In genomic region chr12:4274960-4275868, GRCh38 we compare ENCODE assay signal across 8 cellular contexts. TPM values are rescaled to one million over a fixed set of nuclear protein-coding genes. Genes with fewer than 3 reads are reported as not detected.
A peak's percentile ranks its signal among the peaks of the same experiment; 100 is the strongest.
DNase-seq lines count a peak whose midpoint lies in the region; ATAC-seq and TF ChIP-seq lines count a peak whose summit lies in the region.

No MANE protein-coding gene starts in this region.

- no peaks in the 10 kb centered on the region for H3K27me3 Mint-ChIP-seq in CD8-positive, alpha-beta T cell (ENCODE audit: low read depth)
- peaks cover 17% of the 10 kb centered on the region for H3K27me3 Mint-ChIP-seq in endothelial cell (ENCODE audit: unreplicated experiment)
- H3K27me3 Mint-ChIP-seq in neural progenitor cell (ENCODE audit: insufficient read depth, low read depth) = peaks cover 14% of the 10 kb centered on the region

- no peak for DNase-seq in CD8-positive, alpha-beta T cell
- DNase-seq in Peyer's patch (peak in 1 of 3 donors; percentile 67), endothelial cell (ENCODE audit: low spot score) (peak; percentile 22), neural progenitor cell (ENCODE audit: low spot score) (peak; percentile 53), NCI-H1930 (lab: John Stamatoyannopoulos, UW) (no peak), left lobe of liver (ENCODE audit: low spot score) (no peak), NCI-H2081 treated with DMSO at 0.1 percent for 48 hours (lab: John Stamatoyannopoulos, UW) (no peak)

- peak overlapping the region; percentile 85 for H3K27ac ChIP-seq in CD8-positive, alpha-beta T cell (ENCODE audit: low read depth, low read length)
- H3K27ac ChIP-seq in Peyer's patch = peak overlapping the region; percentile 89 to 96 (median 94)
- no peak overlapping the region for H3K27ac ChIP-seq in neural progenitor cell

- no peaks in the 10 kb centered on the region for H3K9me3 ChIP-seq in CD8-positive, alpha-beta T cell (ENCODE audit: low read length)
- no peaks in the 10 kb centered on the region for H3K9me3 ChIP-seq in Peyer's patch
- H3K9me3 ChIP-seq in neural progenitor cell (ENCODE audit: low read depth) = no peaks in the 10 kb centered on the region

- H3K27me3 ChIP-seq in CD8-positive, alpha-beta T cell (ENCODE audit: insufficient read depth, low read length) = no peaks in the 10 kb centered on the region
- H3K27me3 ChIP-seq in Peyer's patch (no peaks in the 10 kb centered on the region), neural progenitor cell (peaks cover 64% of the 10 kb centered on the region)

- peak overlapping the region; percentile 85 for H3K9ac ChIP-seq in neural progenitor cell

- CTCF ChIA-PET in CD8-positive, alpha-beta T cell (lab: Charles Lee) = interaction anchor here (1.0 to 14.0 kb wide), 25 partner anchors 12 to 414 kb away, joined by 3 to 260 read pairs (median 11); no protein-coding TSS in a partner anchor

- POLR2A ChIA-PET in CD8-positive, alpha-beta T cell (lab: Charles Lee) = interaction anchor here (0.6 to 4.2 kb wide), 13 partner anchors 7 to 402 kb away, joined by 3 to 25 read pairs (median 4); partner anchors contain the start of gene PARP11

- peaks cover 47% of the 10 kb centered on the region for H4K20me1 ChIP-seq in neural progenitor cell (ENCODE audit: low read depth)

- TF ChIP-seq CTCF in CD8-positive, alpha-beta T cell (IDR thresholded peaks at IDR 0.05) = no peak
- TF ChIP-seq CTCF in Peyer's patch (IDR thresholded peaks at IDR 0.05) = no peak
- TF ChIP-seq CTCF in endothelial cell (IDR thresholded peaks at IDR 0.05; ENCODE audit: unreplicated experiment) = no peak
- TF ChIP-seq CTCF in neural progenitor cell (IDR thresholded peaks at IDR 0.05) = no peak

- no peak for TF ChIP-seq POLR2A in Peyer's patch (IDR thresholded peaks at IDR 0.05)

- H3K4me3 ChIP-seq in CD8-positive, alpha-beta T cell (ENCODE audit: low read depth, low read length) = peak overlapping the region; percentile 91
- H3K4me3 ChIP-seq in Peyer's patch = peak overlapping the region; percentile 55 to 89 (median 74)
- H3K4me3 ChIP-seq in neural progenitor cell = peak overlapping the region; percentile 82

- H3K36me3 Mint-ChIP-seq in CD8-positive, alpha-beta T cell = peaks cover 58% of the 10 kb centered on the region
- H3K36me3 Mint-ChIP-seq in endothelial cell (ENCODE audit: low read depth, unreplicated experiment) (peaks cover 19% of the 10 kb centered on the region), neural progenitor cell (peaks cover 36% of the 10 kb centered on the region)

- H3K4me2 ChIP-seq in neural progenitor cell = peak overlapping the region; percentile 80

- peaks cover 56% of the 10 kb centered on the region for H3K4me1 Mint-ChIP-seq in CD8-positive, alpha-beta T cell (ENCODE audit: low read depth)
- H3K4me1 Mint-ChIP-seq in endothelial cell (ENCODE audit: unreplicated experiment) = peaks cover 45% of the 10 kb centered on the region
- peaks cover 57% of the 10 kb centered on the region for H3K4me1 Mint-ChIP-seq in neural progenitor cell

- peaks cover 51% of the 10 kb centered on the region for H3K79me2 ChIP-seq in neural progenitor cell (ENCODE audit: low read depth)

- peaks cover 59% of the 10 kb centered on the region for H3K4me1 ChIP-seq in CD8-positive, alpha-beta T cell (ENCODE audit: insufficient read depth, low read length)
- H3K4me1 ChIP-seq in Peyer's patch (peaks cover under 1 to 71% (median 10%) of the 10 kb centered on the region in 4 donors), neural progenitor cell (peaks cover 19% of the 10 kb centered on the region)

- H2AFZ ChIP-seq in neural progenitor cell (replicated peaks) = no peak overlapping the region

- H3K4me3 Mint-ChIP-seq in CD8-positive, alpha-beta T cell = peak overlapping the region; percentile 97
- H3K4me3 Mint-ChIP-seq in endothelial cell (ENCODE audit: unreplicated experiment) (peak overlapping the region; percentile 98), neural progenitor cell (peak overlapping the region; percentile 97)

- no peaks in the 10 kb centered on the region for H3K9me3 Mint-ChIP-seq in CD8-positive, alpha-beta T cell
- H3K9me3 Mint-ChIP-seq in endothelial cell (ENCODE audit: unreplicated experiment) = no peaks in the 10 kb centered on the region
- no peaks in the 10 kb centered on the region for H3K9me3 Mint-ChIP-seq in neural progenitor cell

- H3K27ac Mint-ChIP-seq in CD8-positive, alpha-beta T cell = peak overlapping the region; percentile 98
- H3K27ac Mint-ChIP-seq in endothelial cell (ENCODE audit: unreplicated experiment) (peak overlapping the region; percentile 94), neural progenitor cell (peak overlapping the region; percentile 97)

- H3F3A ChIP-seq in neural progenitor cell (ENCODE audit: low read depth) = peaks cover 34% of the 10 kb centered on the region

- intact Hi-C loops in CD8-positive, alpha-beta T cell (cut with DNase I, micrococcal nuclease) = loop anchor here (1.0 to 10.0 kb wide), 7 partner anchors 44 to 1200 kb away; partner anchors contain the start of genes CRACR2A (in 2 of the 2), TIGAR (in 1 of the 2) and TSPAN9 (in 1 of the 2)

- H3K36me3 ChIP-seq in CD8-positive, alpha-beta T cell (ENCODE audit: insufficient read depth, low read length) = peaks cover 36% of the 10 kb centered on the region
- H3K36me3 ChIP-seq in Peyer's patch (peaks cover 0 to 9% (median 0%) of the 10 kb centered on the region in 3 donors), neural progenitor cell (peaks cover 7% of the 10 kb centered on the region)

- ATAC-seq in CD8-positive, alpha-beta T cell = no peak
- ATAC-seq in left lobe of liver = no peak
- ATAC-seq in GM18498 (IDR thresholded peaks at IDR 0.05; ENCODE audit: unreplicated experiment) = no peak

RNA-seq across cellular contexts. Expression of gene CCND2, which starts 1.7 kb away (rescaled TPM):
- 100 to 1,000 TPM; 155 TPM for total RNA-seq in CD8-positive, alpha-beta T cell
- 100 to 1,000 TPM in 2 of 4 donors, 10 to 100 TPM in 2; 72.0 to 162 (median 97.6) TPM for total RNA-seq in Peyer's patch
- total RNA-seq in endothelial cell (ENCODE audit: unreplicated experiment) = 88.1 TPM
- 95.8 and 103 TPM in 2 replicates for total RNA-seq in neural progenitor cell (ENCODE audit: low replicate concordance)
- 3.5 TPM for total RNA-seq in left lobe of liver

RNA-seq across cellular contexts. Expression of gene TIGAR, which starts 45.8 kb away (rescaled TPM):
- total RNA-seq in CD8-positive, alpha-beta T cell = 10 to 100 TPM; 14.0 to 15.8 TPM
- total RNA-seq in Peyer's patch (1 to 10 TPM; 1.7 to 8.0 (median 3.0) TPM), endothelial cell (ENCODE audit: unreplicated experiment) (21.9 TPM), neural progenitor cell (ENCODE audit: low replicate concordance) (7.1 and 18.1 TPM in 2 replicates), left lobe of liver (3.0 TPM)

Comparison
In these comparisons a context has a peak if more than half of its experiments do, and no peak if none do; other contexts are left out.
1. DNase-seq: peak in endothelial cell (single experiment) and neural progenitor cell (single experiment); none in CD8-positive, alpha-beta T cell (0 of 7), NCI-H1930 (0 of 2), left lobe of liver (single experiment) and NCI-H2081 treated with DMSO at 0.1 percent for 48 hours (single experiment).
2. RNA of gene CCND2, which starts 1.7 kb away (total RNA-seq): 155 TPM in CD8-positive, alpha-beta T cell, 72.0 to 162 TPM in Peyer's patch, 95.8 to 103 TPM in neural progenitor cell and 88.1 TPM in endothelial cell (single experiment); 3.5 TPM in left lobe of liver (single experiment); every median in the first group is over 10 times any median in the second.
3. Peak in every context shown above with its lines, with median percentiles within 50 percentile points of each other: H3K4me3 ChIP-seq, H3K27ac Mint-ChIP-seq and H3K4me3 Mint-ChIP-seq.